Comparison of ENCODE assay signal across 12 cellular contexts in genomic region chr22:37274380-37274862, GRCh38. TPM values are rescaled to one million over a fixed set of nuclear protein-coding genes. Genes with fewer than 3 reads are reported as not detected.
DNase-seq lines count a peak whose midpoint lies in the region; ATAC-seq, FAIRE-seq and TF ChIP-seq lines count a peak whose summit lies in the region.
"Had no signal": no experiment of that assay in that cellular context is flagged by ENCODE, and none has a peak within 500 bp of the region (broad histone marks: within the 10 kb centered on the region; RNA-seq: fewer than 3 reads in every experiment).

No MANE protein-coding gene starts in this region.

- no peak overlapping the region for H3K27ac ChIP-seq in transverse colon
- H3K27ac ChIP-seq: thyroid gland, WERI-Rb-1 had no signal

- WGBS in transverse colon (ENCODE audit: low coverage in 1 of 2), 2 donors = 67% methylated on average over 12 of the region's 12 CpGs; no CpG with 5 or more reads in 1 of the 2 donors

- H3K4me1 Mint-ChIP-seq in activated CD4-positive, alpha-beta T cell treated with anti-CD3 and anti-CD28 coated beads, Interleukin-2, amount 10 ng/mL, durations not matched to agents 24 days and 14 days = peaks cover 53% of the 10 kb centered on the region

- no peak for ATAC-seq in HG02588 (IDR thresholded peaks at IDR 0.05; ENCODE audit: unreplicated experiment)

- no peak for FAIRE-seq in H54 (lab: Jason Lieb, UNC)

- no peak for TF ChIP-seq POLR2A in transverse colon (IDR thresholded peaks at IDR 0.05)
- no peak for TF ChIP-seq POLR2A in H54 (IDR thresholded peaks at IDR 0.05; ENCODE audit: low read depth, low read length)

- intact Hi-C loops in activated CD4-positive, alpha-beta T cell treated with anti-CD3 and anti-CD28 coated beads, Interleukin-2, amount 10 ng/mL, durations not matched to agents 24 days and 14 days (cut with micrococcal nuclease) = loop anchor here (5.0 kb wide), 1 partner anchor 42 kb away; no protein-coding TSS in a partner anchor
- intact Hi-C loops in transverse colon (cut with DNase I; ENCODE audit: low total_unique reads) = no loop called here

- no peaks in the 10 kb centered on the region for H3K9me3 Mint-ChIP-seq in activated CD4-positive, alpha-beta T cell treated with anti-CD3 and anti-CD28 coated beads, Interleukin-2, amount 10 ng/mL, durations not matched to agents 24 days and 14 days

- TF ChIP-seq CTCF in transverse colon (IDR thresholded peaks at IDR 0.05) = no peak

- H3K4me1 ChIP-seq in transverse colon = no peaks in the 10 kb centered on the region
- H3K4me1 ChIP-seq: thyroid gland had no signal

- H3K9me3 ChIP-seq in transverse colon = no peaks in the 10 kb centered on the region
- H3K9me3 ChIP-seq: thyroid gland had no signal

- H3K36me3 Mint-ChIP-seq in activated CD4-positive, alpha-beta T cell treated with anti-CD3 and anti-CD28 coated beads, Interleukin-2, amount 10 ng/mL, durations not matched to agents 24 days and 14 days (ENCODE audit: low read depth) = peaks cover 2% of the 10 kb centered on the region

- DNase-seq in activated CD4-positive, alpha-beta T cell treated with anti-CD3 and anti-CD28 coated beads, Interleukin-2, amount 10 ng/mL, durations not matched to agents 24 days and 14 days = no peak
- DNase-seq in activated CD4-positive, alpha-beta T cell treated with anti-CD3 and anti-CD28 coated beads, Interleukin-2, amount 50 U/mL, for 48 hours = no peak
- DNase-seq in SKM-1 (lab: John Stamatoyannopoulos, UW; ENCODE audit: unreplicated experiment) (peak; percentile 18), left kidney (ENCODE audit: low read depth, low spot score) (peak; percentile 73), transverse colon (peak; percentile 41), H4 (ENCODE audit: low spot score) (no peak), H54 (ENCODE audit: insufficient read length, low spot score) (no peak)
- DNase-seq: WERI-Rb-1 had no signal

- in situ Hi-C loops in transverse colon (cut with MboI; ENCODE audit: low pct_ligation_motif_present in 1 of 4, low pct_unique_long_range_greater_than_20kb in 1 of 4, low sequenced_read_pairs in 3 of 4) = no loop called here

- H3K27ac Mint-ChIP-seq in activated CD4-positive, alpha-beta T cell treated with anti-CD3 and anti-CD28 coated beads, Interleukin-2, amount 10 ng/mL, durations not matched to agents 24 days and 14 days = peak overlapping the region; percentile 37

- H3K27me3 Mint-ChIP-seq in activated CD4-positive, alpha-beta T cell treated with anti-CD3 and anti-CD28 coated beads, Interleukin-2, amount 10 ng/mL, durations not matched to agents 24 days and 14 days = no peaks in the 10 kb centered on the region

- H3K27me3 ChIP-seq in transverse colon = peaks cover 19% of the 10 kb centered on the region
- H3K27me3 ChIP-seq: thyroid gland had no signal

- no peak overlapping the region for H3K4me3 ChIP-seq in transverse colon
- H3K4me3 ChIP-seq: thyroid gland had no signal

- no peak overlapping the region for H3K4me3 Mint-ChIP-seq in activated CD4-positive, alpha-beta T cell treated with anti-CD3 and anti-CD28 coated beads, Interleukin-2, amount 10 ng/mL, durations not matched to agents 24 days and 14 days

- no peak for TF ChIP-seq EP300 in transverse colon (IDR thresholded peaks at IDR 0.05; ENCODE audit: low read depth)

- H3K36me3 ChIP-seq in transverse colon = no peaks in the 10 kb centered on the region
- H3K36me3 ChIP-seq: thyroid gland, WERI-Rb-1 had no signal

RNA-seq across cellular contexts. Expression of gene CYTH4, which starts 7.9 kb away (rescaled TPM):
- 43.5 and 44.9 TPM in 2 replicates for total RNA-seq in activated CD4-positive, alpha-beta T cell treated with anti-CD3 and anti-CD28 coated beads, Interleukin-2, amount 10 ng/mL, durations not matched to agents 24 days and 14 days
- total RNA-seq in transverse colon = 10 to 100 TPM in 2 of 4 donors, 1 to 10 TPM in 2; 1.4 to 26.9 (median 10.6) TPM
- total RNA-seq in H4 (2014; rRNA removed; shearing (Covaris generic)) = 0.08 TPM in 1 of 2 replicates, not detected in the other
- total RNA-seq: A673, kidney epithelial cell had no signal

RNA-seq across cellular contexts. Expression of gene RAC2, which starts 30.4 kb away (rescaled TPM):
- total RNA-seq in activated CD4-positive, alpha-beta T cell treated with anti-CD3 and anti-CD28 coated beads, Interleukin-2, amount 10 ng/mL, durations not matched to agents 24 days and 14 days = 519 and 540 TPM in 2 replicates
- total RNA-seq in transverse colon = 10 to 100 TPM in 3 of 4 donors, 1 to 10 TPM in 1; 5.2 to 36.3 (median 24.0) TPM
- 15.5 and 20.9 TPM in 2 replicates for total RNA-seq in H4 (2014; rRNA removed; shearing (Covaris generic))

Comparison
In these comparisons a context has a peak if more than half of its experiments do, and no peak if none do; other contexts are left out.
1. DNase-seq: peak in SKM-1 (single experiment), left kidney (single experiment) and transverse colon (single experiment); none in activated CD4-positive, alpha-beta T cell treated with anti-CD3 and anti-CD28 coated beads, Interleukin-2, amount 10 ng/mL, durations not matched to agents 24 days and 14 days (single experiment), activated CD4-positive, alpha-beta T cell treated with anti-CD3 and anti-CD28 coated beads, Interleukin-2, amount 50 U/mL, for 48 hours (0 of 2), H4 (single experiment) and H54 (single experiment).
2. RNA of gene RAC2, which starts 30.4 kb away (total RNA-seq): 519 to 540 TPM in activated CD4-positive, alpha-beta T cell treated with anti-CD3 and anti-CD28 coated beads, Interleukin-2, amount 10 ng/mL, durations not matched to agents 24 days and 14 days; 5.2 to 36.3 TPM in transverse colon and 15.5 to 20.9 TPM in H4; every median in the first group is over 10 times any median in the second.